6 cellular contexts compared by ENCODE assay signal in genomic region chr1:119853155-119853554, GRCh38. TPM values are rescaled to one million over a fixed set of nuclear protein-coding genes. Genes with fewer than 3 reads are reported as not detected.
"Had no signal": no experiment of that assay in that cellular context is flagged by ENCODE, and none has a peak within 500 bp of the region (broad histone marks: within the 10 kb centered on the region; RNA-seq: fewer than 3 reads in every experiment).

No MANE protein-coding gene starts in this region.

- H3K4me2 ChIP-seq: GM23338 had no signal

- H3K9me3 Mint-ChIP-seq: GM23338, H9, IgD-negative memory B cell had no signal

- H3K4me3 ChIP-seq: GM23338 had no signal

- H3K27ac Mint-ChIP-seq: GM23338, H9 had no signal

- H3K27me3 Mint-ChIP-seq: IgD-negative memory B cell had no signal

- DNase-seq: H9, HCEC 1CT had no signal

- H2AFZ ChIP-seq: GM23338 had no signal

- ATAC-seq: GM23338 had no signal

- H3K4me1 Mint-ChIP-seq: GM23338, H9, IgD-negative memory B cell had no signal

- H3K4me3 Mint-ChIP-seq: GM23338, H9, IgD-negative memory B cell had no signal

RNA-seq across cellular contexts. Expression of gene REG4, which starts 41.9 kb away (rescaled TPM):
- total RNA-seq: GM23338, H1, H9 had no signal
- polyA plus RNA-seq: GM23338, H1, IgD-negative memory B cell had no signal

RNA-seq across cellular contexts. Expression of gene ADAM30, which starts 43.2 kb away (rescaled TPM):
- total RNA-seq: GM23338, H1, H9, HT-29 had no signal
- polyA plus RNA-seq: GM23338, H1, IgD-negative memory B cell had no signal
